Comparison of ENCODE assay signal across 17 cellular contexts in genomic region chr10:1187151-1187854, GRCh38.
DNase-seq lines count a peak whose midpoint lies in the region; ATAC-seq, FAIRE-seq and TF ChIP-seq lines count a peak whose summit lies in the region.
"Had no signal": no experiment of that assay in that cellular context is flagged by ENCODE, and none has a peak within 500 bp of the region (broad histone marks: within the 10 kb centered on the region; RNA-seq: fewer than 3 reads in every experiment).

No MANE protein-coding gene starts in this region.

- no peak for ATAC-seq in activated naive CD4-positive, alpha-beta T cell treated with anti-CD3 and anti-CD28 coated beads, Interleukin-2, amount 50 U/mL, for 72 hours
- ATAC-seq: left lobe of liver, right lobe of liver, SK-N-SH treated with all-trans-retinoic acid at 6 μM for 48 hours had no signal

- no peak for TF ChIP-seq CTCF in testis (IDR thresholded peaks at IDR 0.05)
- TF ChIP-seq CTCF in vagina (IDR thresholded peaks at IDR 0.05): no peak

- no peak for DNase-seq in activated naive CD4-positive, alpha-beta T cell treated with anti-CD3 and anti-CD28 coated beads, Interleukin-2, amount 10 ng/mL, durations not matched to agents 7 days and 5 days
- DNase-seq in activated naive CD4-positive, alpha-beta T cell treated with anti-CD3 and anti-CD28 coated beads, Interleukin-2, amount 50 U/mL, for 72 hours (ENCODE audit: low spot score in 2 of 2): no peak
- DNase-seq in cerebellum (ENCODE audit: low spot score) (peak; percentile 28), medulla oblongata (ENCODE audit: extremely low spot score) (peak; percentile 83), testis (peak; percentile 85), GM12891 (ENCODE audit: insufficient read length, low spot score) (no peak), GM19239 (ENCODE audit: insufficient read length, low spot score) (no peak), vagina (ENCODE audit: extremely low spot score in 2 of 2) (no peak)
- DNase-seq: activated naive CD4-positive, alpha-beta T cell treated with anti-CD3 and anti-CD28 coated beads, Interleukin-2, amount 50 U/mL, for 16 hours; MM.1S; stimulated activated CD4-positive, alpha-beta T cell treated with anti-CD3 and anti-CD28 coated beads, Interleukin-4, amount 100 ng/mL, for 24 hours had no signal

- 76 to 86% methylated on average over 22 to 29 of the region's 29 CpGs for whole genome bisulfite sequencing in testis, 2 donors

- H3K36me3 ChIP-seq in testis (ENCODE audit: low read depth, missing control alignments) (no peaks in the 10 kb centered on the region), vagina (no peaks in the 10 kb centered on the region)
- H3K36me3 ChIP-seq: right lobe of liver had no signal

- no peak overlapping the region for H3K4me3 Mint-ChIP-seq in activated naive CD4-positive, alpha-beta T cell treated with anti-CD3 and anti-CD28 coated beads, Interleukin-2, amount 10 ng/mL, durations not matched to agents 7 days and 5 days
- H3K4me3 Mint-ChIP-seq: central memory CD8-positive, alpha-beta T cell; natural killer cell treated with Interleukin-12 subunit alpha and Interleukin-12 subunit beta and Interleukin-15 and Interleukin-18, amount 100 ng/mL, for 72 hours had no signal

- H3K4me1 ChIP-seq in testis: peaks cover 27% of the 10 kb centered on the region
- H3K4me1 ChIP-seq in vagina: no peaks in the 10 kb centered on the region
- H3K4me1 ChIP-seq: right lobe of liver had no signal

- H3K9me3 ChIP-seq in testis: no peaks in the 10 kb centered on the region
- no peaks in the 10 kb centered on the region for H3K9me3 ChIP-seq in vagina
- H3K9me3 ChIP-seq: right lobe of liver had no signal

- H3K27me3 ChIP-seq in testis (no peaks in the 10 kb centered on the region), vagina (no peaks in the 10 kb centered on the region)
- H3K27me3 ChIP-seq: right lobe of liver had no signal

- H3K27ac Mint-ChIP-seq in activated naive CD4-positive, alpha-beta T cell treated with anti-CD3 and anti-CD28 coated beads, Interleukin-2, amount 10 ng/mL, durations not matched to agents 7 days and 5 days: peak overlapping the region; percentile 37
- H3K27ac Mint-ChIP-seq in activated naive CD4-positive, alpha-beta T cell treated with anti-CD3 and anti-CD28 coated beads, Interleukin-2, amount 50 U/mL, for 72 hours: no peak overlapping the region
- H3K27ac Mint-ChIP-seq: natural killer cell treated with Interleukin-12 subunit alpha and Interleukin-12 subunit beta and Interleukin-15 and Interleukin-18, amount 100 ng/mL, for 72 hours had no signal

- H3K4me3 ChIP-seq in testis (no peak overlapping the region), vagina (no peak overlapping the region)
- H3K4me3 ChIP-seq: right lobe of liver had no signal

- H3K27me3 Mint-ChIP-seq in activated naive CD4-positive, alpha-beta T cell treated with anti-CD3 and anti-CD28 coated beads, Interleukin-2, amount 10 ng/mL, durations not matched to agents 7 days and 5 days: peaks cover 29% of the 10 kb centered on the region
- H3K27me3 Mint-ChIP-seq: natural killer cell treated with Interleukin-12 subunit alpha and Interleukin-12 subunit beta and Interleukin-15 and Interleukin-18, amount 100 ng/mL, for 72 hours had no signal

- peaks cover 4% of the 10 kb centered on the region for H3K4me1 Mint-ChIP-seq in activated naive CD4-positive, alpha-beta T cell treated with anti-CD3 and anti-CD28 coated beads, Interleukin-2, amount 10 ng/mL, durations not matched to agents 7 days and 5 days

- intact Hi-C loops in testis (cut with DNase I; ENCODE audit: low total_unique reads): no loop called here
- intact Hi-C loops in vagina (cut with DNase I): no loop called here

- peak overlapping the region; percentile 76 to 88 for H3K27ac ChIP-seq in testis
- H3K27ac ChIP-seq in vagina: no peak overlapping the region
- H3K27ac ChIP-seq: epithelial cell of prostate, right lobe of liver had no signal

- TF ChIP-seq POLR2A in testis (IDR thresholded peaks at IDR 0.05): no peak
- no peak for TF ChIP-seq POLR2A in GM12891 (IDR thresholded peaks at IDR 0.05; ENCODE audit: low read depth, low read length)
- TF ChIP-seq POLR2A in vagina (IDR thresholded peaks at IDR 0.05): no peak

- no peaks in the 10 kb centered on the region for H3K9me3 Mint-ChIP-seq in activated naive CD4-positive, alpha-beta T cell treated with anti-CD3 and anti-CD28 coated beads, Interleukin-2, amount 10 ng/mL, durations not matched to agents 7 days and 5 days
- no peaks in the 10 kb centered on the region for H3K9me3 Mint-ChIP-seq in activated naive CD4-positive, alpha-beta T cell treated with anti-CD3 and anti-CD28 coated beads, Interleukin-2, amount 50 U/mL, for 72 hours
- H3K9me3 Mint-ChIP-seq: central memory CD8-positive, alpha-beta T cell; natural killer cell treated with Interleukin-12 subunit alpha and Interleukin-12 subunit beta and Interleukin-15 and Interleukin-18, amount 100 ng/mL, for 72 hours had no signal

- FAIRE-seq in GM12891 (lab: Jason Lieb, UNC) (no peak), GM19239 (lab: Jason Lieb, UNC) (no peak)

- H3K36me3 Mint-ChIP-seq in activated naive CD4-positive, alpha-beta T cell treated with anti-CD3 and anti-CD28 coated beads, Interleukin-2, amount 10 ng/mL, durations not matched to agents 7 days and 5 days: no peaks in the 10 kb centered on the region
- H3K36me3 Mint-ChIP-seq in activated naive CD4-positive, alpha-beta T cell treated with anti-CD3 and anti-CD28 coated beads, Interleukin-2, amount 50 U/mL, for 72 hours: no peaks in the 10 kb centered on the region
- H3K36me3 Mint-ChIP-seq: natural killer cell treated with Interleukin-12 subunit alpha and Interleukin-12 subunit beta and Interleukin-15 and Interleukin-18, amount 100 ng/mL, for 72 hours had no signal

- CTCF ChIA-PET in activated naive CD4-positive, alpha-beta T cell treated with anti-CD3 and anti-CD28 coated beads, Interleukin-2, amount 10 ng/mL, durations not matched to agents 7 days and 5 days (lab: Charles Lee): no interaction called here

TF ChIP-seq in GM12891, 5 proteins besides CTCF, POLR2A, EP300 and RAD21:
- no peak for TF ChIP-seq POLR2AphosphoS5 (IDR thresholded peaks at IDR 0.05; ENCODE audit: low read depth, low read length)
- no peak for TF ChIP-seq SPI1 (IDR thresholded peaks at IDR 0.05; ENCODE audit: low read depth, low read length)
- no peak for TF ChIP-seq TAF1 (IDR thresholded peaks at IDR 0.05; ENCODE audit: low read depth, low read length)
- TF ChIP-seq PAX5 (IDR thresholded peaks at IDR 0.05; ENCODE audit: insufficient read depth, low read length, severe bottlenecking): no peak
- TF ChIP-seq POU2F2 (IDR thresholded peaks at IDR 0.05; ENCODE audit: low read depth, low read length): no peak

Comparison
In these comparisons a context has a peak if more than half of its experiments do, and no peak if none do; other contexts are left out.
1. DNase-seq: peak in cerebellum (single experiment), medulla oblongata (single experiment) and testis (single experiment); none in activated naive CD4-positive, alpha-beta T cell treated with anti-CD3 and anti-CD28 coated beads, Interleukin-2, amount 10 ng/mL, durations not matched to agents 7 days and 5 days (single experiment), activated naive CD4-positive, alpha-beta T cell treated with anti-CD3 and anti-CD28 coated beads, Interleukin-2, amount 50 U/mL, for 72 hours (0 of 2), GM12891 (single experiment), GM19239 (single experiment) and vagina (0 of 2).